ENCODE assay signal across 20 cellular contexts in the genomic region with DNA sequence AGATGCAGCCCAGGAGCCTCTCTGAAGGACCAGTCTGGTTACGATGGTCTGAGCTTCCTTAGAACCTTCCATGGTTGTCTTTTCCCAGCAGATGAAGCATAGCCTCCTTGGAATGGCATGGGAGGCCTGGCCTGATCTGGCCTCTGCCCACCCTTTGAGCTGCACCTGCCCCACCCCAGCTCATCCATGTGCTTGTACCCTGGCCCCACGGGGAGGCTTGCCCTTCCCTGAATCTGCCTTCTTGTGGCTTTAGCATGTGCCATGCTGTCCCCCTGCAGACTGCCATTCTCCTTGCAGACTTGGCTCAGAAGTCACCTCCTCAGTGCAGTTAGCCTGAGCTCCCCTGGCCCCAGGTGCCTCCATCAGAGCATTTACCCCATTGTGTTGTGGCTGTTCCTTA.
"Had no signal": no experiment of that assay in that cellular context is flagged by ENCODE, and none has a peak within 500 bp of the region (broad histone marks: within the 10 kb centered on the region; RNA-seq: fewer than 3 reads in every experiment).

No MANE protein-coding gene starts in this region.

- H3K27me3 ChIP-seq: SJSA1 had no signal

- H3K4me3 ChIP-seq: SJSA1, SK-N-MC had no signal

- DNase-seq: KBM-7, MV-4-11, NCI-H1048, NCI-H1105, NCI-H1417, NCI-H1436 treated with DMSO at 0.1 percent for 48 hours, NCI-H187 treated with DMSO at 0.1 percent for 48 hours, NCI-H2029 treated with DMSO at 0.1 percent for 48 hours, NCI-H2227 treated with DMSO at 0.1 percent for 48 hours, NCI-H446, NCI-H510A, NCI-H524 treated with DMSO at 0.1 percent for 48 hours, NCI-H69, NCI-H774, PC-3, SIG-M5 had no signal

- H3K4me1 ChIP-seq: SJSA1 had no signal

- ATAC-seq: Panc1, PC-3 had no signal

- H3K27ac ChIP-seq: RWPE1, SJSA1, SK-N-MC had no signal
